Comparison of ENCODE assay signal across 20 cellular contexts in the genomic region with DNA sequence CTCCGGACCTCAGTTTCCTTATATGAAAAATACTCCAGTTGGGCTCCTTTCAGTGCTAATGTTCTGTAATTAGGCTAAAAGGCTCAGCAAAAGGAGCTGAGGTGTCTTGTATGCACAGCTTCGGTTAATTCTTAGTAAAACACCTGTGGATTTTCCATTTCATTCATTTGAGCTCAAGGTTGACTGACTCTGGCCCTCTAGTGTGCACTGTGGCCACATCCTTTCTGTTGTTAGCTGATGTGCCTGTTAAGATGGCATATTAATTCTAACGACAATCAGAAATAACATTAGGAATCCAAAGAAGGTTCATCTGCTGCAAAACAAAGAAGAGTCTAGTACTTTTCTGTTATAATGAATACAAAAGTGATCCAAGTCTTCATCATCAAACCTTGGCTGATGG. TPM values are rescaled to one million over a fixed set of nuclear protein-coding genes. Genes with fewer than 3 reads are reported as not detected.
A peak's percentile ranks its signal among the peaks of the same experiment; 100 is the strongest.
DNase-seq lines count a peak whose midpoint lies in the region; ATAC-seq and TF ChIP-seq lines count a peak whose summit lies in the region.
"Had no signal": no experiment of that assay in that cellular context is flagged by ENCODE, and none has a peak within 500 bp of the region (broad histone marks: within the 10 kb centered on the region; RNA-seq: fewer than 3 reads in every experiment).

No MANE protein-coding gene starts in this region.

- POLR2A ChIA-PET in OCI-LY7 (lab: Charles Lee) = interaction anchor here (1.1 kb wide), 1 partner anchor 53 kb away, joined by 4 read pairs; no protein-coding TSS in a partner anchor

- no peak overlapping the region for H2BK12ac ChIP-seq in mesenchymal stem cell (ENCODE audit: low read length in 2 of 2)

- H3K18ac ChIP-seq in mesenchymal stem cell (ENCODE audit: low read depth in 1 of 2, low read length in 2 of 2) = no peak overlapping the region

- H3K27ac Mint-ChIP-seq in activated CD8-positive, alpha-beta memory T cell treated with anti-CD3 and anti-CD28 coated beads, Interleukin-2, amount 10 ng/mL, durations not matched to agents 7 days and 5 days = no peak overlapping the region
- H3K27ac Mint-ChIP-seq: B cell; CD4-positive, CD25-positive, alpha-beta regulatory T cell; CD8-positive, alpha-beta T cell; GM23338; HFFc6 had no signal

- H2AFZ ChIP-seq in Loucy (ENCODE audit: low read length) (no peak overlapping the region), OCI-LY7 (ENCODE audit: low read length) (peak overlapping the region; percentile 58; the same call in 1 of the 2 replicates), mesenchymal stem cell (ENCODE audit: low read depth, low read length) (peak overlapping the region; percentile 42)
- H2AFZ ChIP-seq: GM23338 had no signal

- no peaks in the 10 kb centered on the region for H3K9me2 ChIP-seq in Loucy (replicated peaks; ENCODE audit: low read depth, low read length)
- no peaks in the 10 kb centered on the region; the same call in 1 of the 2 replicates for H3K9me2 ChIP-seq in OCI-LY7 (ENCODE audit: insufficient read depth, low read length)

- H3K4me2 ChIP-seq in Loucy (ENCODE audit: low read depth, low read length, poor library complexity, severe bottlenecking) = peak overlapping the region; percentile 2
- peak overlapping the region; percentile 25 for H3K4me2 ChIP-seq in OCI-LY7 (ENCODE audit: low read length)
- no peak overlapping the region for H3K4me2 ChIP-seq in mesenchymal stem cell (ENCODE audit: low read length, poor library complexity, severe bottlenecking)
- H3K4me2 ChIP-seq: BLaER1, GM23338 had no signal

- H4K8ac ChIP-seq in mesenchymal stem cell (ENCODE audit: low read length) = no peak overlapping the region

- H3K9ac ChIP-seq in Loucy (ENCODE audit: low read depth, low read length, poor library complexity, severe bottlenecking) (peak overlapping the region; percentile 19), mesenchymal stem cell (ENCODE audit: low read length) (no peak overlapping the region)
- H3K9ac ChIP-seq: BLaER1 had no signal

- H2AK5ac ChIP-seq in mesenchymal stem cell (ENCODE audit: low read length, severe bottlenecking) = no peak overlapping the region

- H3K79me1 ChIP-seq in mesenchymal stem cell (replicated peaks; ENCODE audit: low read length, poor library complexity, severe bottlenecking) = no peaks in the 10 kb centered on the region

- no peak overlapping the region for H2BK15ac ChIP-seq in mesenchymal stem cell (ENCODE audit: low read depth, poor library complexity, severe bottlenecking)

- H2BK5ac ChIP-seq in mesenchymal stem cell (ENCODE audit: low read depth, low read length, poor library complexity, severe bottlenecking) = no peak overlapping the region

- H3K23ac ChIP-seq in mesenchymal stem cell (ENCODE audit: low read length in 2 of 2) = no peak overlapping the region

- H3K36me3 Mint-ChIP-seq in activated CD8-positive, alpha-beta memory T cell treated with anti-CD3 and anti-CD28 coated beads, Interleukin-2, amount 10 ng/mL, durations not matched to agents 7 days and 5 days = no peaks in the 10 kb centered on the region
- H3K36me3 Mint-ChIP-seq: CD4-positive, CD25-positive, alpha-beta regulatory T cell; CD8-positive, alpha-beta T cell had no signal

- H3K27ac ChIP-seq in OCI-LY7 (ENCODE audit: low read depth, low read length, poor library complexity, severe bottlenecking) = peak overlapping the region; percentile 55
- no peak overlapping the region for H3K27ac ChIP-seq in mesenchymal stem cell (ENCODE audit: low read length, poor library complexity, severe bottlenecking)
- H3K27ac ChIP-seq in uterus = no peak overlapping the region
- H3K27ac ChIP-seq: 22Rv1, BLaER1, C4-2B had no signal

- no peaks in the 10 kb centered on the region for H3K79me2 ChIP-seq in Loucy (ENCODE audit: insufficient read depth, low read length)
- H3K79me2 ChIP-seq in OCI-LY7 (ENCODE audit: insufficient read depth, low read depth, low read length) = no peaks in the 10 kb centered on the region

- H3K4me3 Mint-ChIP-seq in activated CD8-positive, alpha-beta memory T cell treated with anti-CD3 and anti-CD28 coated beads, Interleukin-2, amount 10 ng/mL, durations not matched to agents 7 days and 5 days = no peak overlapping the region
- H3K4me3 Mint-ChIP-seq: B cell; CD8-positive, alpha-beta T cell; GM23338; HFFc6 had no signal

- no peaks in the 10 kb centered on the region for H3K9me3 ChIP-seq in Loucy (ENCODE audit: insufficient read depth, low read depth, low read length)
- no peaks in the 10 kb centered on the region for H3K9me3 ChIP-seq in OCI-LY7 (ENCODE audit: low read length)
- no peaks in the 10 kb centered on the region for H3K9me3 ChIP-seq in mesenchymal stem cell (ENCODE audit: control insufficient read depth, low read length)
- no peaks in the 10 kb centered on the region for H3K9me3 ChIP-seq in uterus
- H3K9me3 ChIP-seq: BLaER1, Caco-2, HAP-1 had no signal

- H3K27me3 Mint-ChIP-seq in activated CD8-positive, alpha-beta memory T cell treated with anti-CD3 and anti-CD28 coated beads, Interleukin-2, amount 10 ng/mL, durations not matched to agents 7 days and 5 days = peaks cover 19% of the 10 kb centered on the region

- no peak overlapping the region for H3K4ac ChIP-seq in mesenchymal stem cell (ENCODE audit: low read depth in 1 of 2, low read length in 2 of 2)

- H3K14ac ChIP-seq in mesenchymal stem cell (ENCODE audit: low read length in 2 of 2) = no peak overlapping the region

- H3K36me3 ChIP-seq in GM06990 (ENCODE audit: control insufficient read depth, insufficient read depth, low read length) = no peaks in the 10 kb centered on the region
- H3K36me3 ChIP-seq in Loucy (ENCODE audit: insufficient read depth, low read length) = peaks cover 14% of the 10 kb centered on the region; the same call in 1 of the 2 replicates
- no peaks in the 10 kb centered on the region for H3K36me3 ChIP-seq in OCI-LY7 (ENCODE audit: insufficient read depth, low read length)
- no peaks in the 10 kb centered on the region for H3K36me3 ChIP-seq in mesenchymal stem cell (ENCODE audit: control insufficient read depth in 1 of 2, insufficient read depth in 2 of 2, low read depth in 1 of 2, low read length in 2 of 2)
- H3K36me3 ChIP-seq in uterus = no peaks in the 10 kb centered on the region
- H3K36me3 ChIP-seq: BLaER1, HAP-1 had no signal

- DNase-seq in GM06990 (ENCODE audit: extremely low read depth, insufficient read length) (no peak), OCI-LY7 (ENCODE audit: low spot score) (peak; percentile 67), mesenchymal stem cell (no peak), DMS 273 treated with DMSO at 0.1 percent for 48 hours (lab: John Stamatoyannopoulos, UW) (no peak), uterus (no peak)
- DNase-seq in activated CD8-positive, alpha-beta memory T cell treated with anti-CD3 and anti-CD28 coated beads, Interleukin-2, amount 10 ng/mL, durations not matched to agents 7 days and 5 days = no peak
- DNase-seq: Caco-2; CD4-positive, CD25-positive, alpha-beta regulatory T cell; CD8-positive, alpha-beta T cell; DMS79; EL; GDM1; HFFc6 had no signal

- H4K20me1 ChIP-seq in Loucy (ENCODE audit: insufficient read depth, low read length, poor library complexity, severe bottlenecking) (no peaks in the 10 kb centered on the region), OCI-LY7 (ENCODE audit: insufficient read depth, low read length) (no peaks in the 10 kb centered on the region)
- H4K20me1 ChIP-seq: BLaER1 had no signal

- no peaks in the 10 kb centered on the region for H3K9me3 Mint-ChIP-seq in activated CD8-positive, alpha-beta memory T cell treated with anti-CD3 and anti-CD28 coated beads, Interleukin-2, amount 10 ng/mL, durations not matched to agents 7 days and 5 days (ENCODE audit: low read depth)
- H3K9me3 Mint-ChIP-seq: CD8-positive, alpha-beta T cell; GM23338; HFFc6 had no signal

- no peak overlapping the region for H2BK120ac ChIP-seq in mesenchymal stem cell (ENCODE audit: low read depth, low read length)

- intact Hi-C loops in OCI-LY7 (cut with micrococcal nuclease; ENCODE audit: unreplicated experiment) = no loop called here
- intact Hi-C loops in uterus (cut with DNase I; ENCODE audit: low total_unique reads) = no loop called here

- ATAC-seq in activated CD8-positive, alpha-beta memory T cell treated with anti-CD3 and anti-CD28 coated beads, Interleukin-2, amount 10 ng/mL, durations not matched to agents 7 days and 5 days = no peak
- ATAC-seq: CD8-positive, alpha-beta T cell had no signal

- TF ChIP-seq POLR2A in uterus (IDR thresholded peaks at IDR 0.05) = no peak

- H3F3A ChIP-seq in Loucy (ENCODE audit: low read depth) = no peaks in the 10 kb centered on the region; the same call in 1 of the 2 replicates

- 71% methylated on average over 1 of the region's 3 CpGs for WGBS in mesenchymal stem cell

- no peak overlapping the region for H4K91ac ChIP-seq in mesenchymal stem cell (ENCODE audit: low read length)

- H3K4me3 ChIP-seq in GM06990 (replicated peaks; ENCODE audit: low read depth, low read length) (no peak overlapping the region), Loucy (ENCODE audit: low read length, poor library complexity, severe bottlenecking) (no peak overlapping the region), OCI-LY7 (ENCODE audit: low read depth, low read length, poor library complexity, severe bottlenecking) (no peak overlapping the region), mesenchymal stem cell (ENCODE audit: insufficient read depth in 1 of 2, low read depth in 1 of 2, low read length in 2 of 2) (no peak overlapping the region), uterus (no peak overlapping the region)
- H3K4me3 ChIP-seq: BLaER1, GM23338, HAP-1 had no signal

- peak; percentile 5 for TF ChIP-seq CTCF in GM06990 (IDR thresholded peaks at IDR 0.05; ENCODE audit: insufficient read depth, low read length, poor library complexity, severe bottlenecking)
- peak; percentile 44 for TF ChIP-seq CTCF in Loucy (conservative IDR thresholded peaks at IDR 0.05; ENCODE audit: low read length)
- TF ChIP-seq CTCF in OCI-LY7 (conservative IDR thresholded peaks at IDR 0.05; ENCODE audit: low read length) = peak; percentile 53
- no peak for TF ChIP-seq CTCF in uterus (IDR thresholded peaks at IDR 0.05)

- BruUV-seq in OCI-LY7 (replicated peaks; lab: Mats Ljungman, UMichigan) = no TSS peak

- peaks cover 16% of the 10 kb centered on the region for H3K4me1 ChIP-seq in Loucy (ENCODE audit: insufficient read depth, low read length, poor library complexity, severe bottlenecking)
- peaks cover 10% of the 10 kb centered on the region for H3K4me1 ChIP-seq in OCI-LY7 (ENCODE audit: insufficient read depth, low read length, poor library complexity, severe bottlenecking)
- no peaks in the 10 kb centered on the region for H3K4me1 ChIP-seq in mesenchymal stem cell (ENCODE audit: control insufficient read depth, insufficient read depth, low read depth, low read length)
- H3K4me1 ChIP-seq in uterus = no peaks in the 10 kb centered on the region
- H3K4me1 ChIP-seq: BLaER1, Caco-2, HAP-1 had no signal

- H3K27me3 ChIP-seq in GM06990 (replicated peaks; ENCODE audit: control insufficient read depth, insufficient read depth, low read length) (no peaks in the 10 kb centered on the region), Loucy (ENCODE audit: insufficient read depth, low read length, poor library complexity, severe bottlenecking) (no peaks in the 10 kb centered on the region), mesenchymal stem cell (ENCODE audit: control insufficient read depth in 1 of 2, insufficient read depth in 1 of 2, low read length in 2 of 2) (no peaks in the 10 kb centered on the region), uterus (no peaks in the 10 kb centered on the region)
- H3K27me3 ChIP-seq: BLaER1 had no signal

- CTCF ChIA-PET in OCI-LY7 (lab: Charles Lee; ENCODE audit: unreplicated experiment) = no interaction called here
- CTCF ChIA-PET in activated CD8-positive, alpha-beta memory T cell treated with anti-CD3 and anti-CD28 coated beads, Interleukin-2, amount 10 ng/mL, durations not matched to agents 7 days and 5 days (lab: Charles Lee) = no interaction called here

- no peaks in the 10 kb centered on the region for H3K4me1 Mint-ChIP-seq in activated CD8-positive, alpha-beta memory T cell treated with anti-CD3 and anti-CD28 coated beads, Interleukin-2, amount 10 ng/mL, durations not matched to agents 7 days and 5 days
- H3K4me1 Mint-ChIP-seq: B cell; CD4-positive, CD25-positive, alpha-beta regulatory T cell had no signal

RNA-seq across cellular contexts. Expression of a gene that starts 45.6 kb away (rescaled TPM):
- 0.08 and 0.19 TPM in 2 replicates for total RNA-seq in OCI-LY7 (2014; rRNA removed; shearing (Covaris generic))
- total RNA-seq in OCI-LY7 (2022) (0.09 and 0.17 TPM in 2 replicates), uterus (under 1 TPM in 2 of 4 donors, not detected in 2; 0.24 to 0.35 TPM)
- polyA plus RNA-seq in mesenchymal stem cell (2013, experiment 1 of 2) = 0.01 TPM
- polyA plus RNA-seq in mesenchymal stem cell (2013, experiment 2 of 2) = 0.01 TPM
- under 1 TPM in 1 of 2 experiments, not detected in 1; 0.02 TPM for total RNA-seq in activated CD8-positive, alpha-beta memory T cell treated with anti-CD3 and anti-CD28 coated beads, Interleukin-2, amount 10 ng/mL, durations not matched to agents 7 days and 5 days
- total RNA-seq: CD4-positive, CD25-positive, alpha-beta regulatory T cell; CD8-positive, alpha-beta T cell had no signal
- polyA plus RNA-seq: CD4-positive, CD25-positive, alpha-beta regulatory T cell had no signal

Comparison
In these comparisons a context has a peak if more than half of its experiments do, and no peak if none do; other contexts are left out.
1. CTCF ChIP-seq: peak in GM06990 (single experiment), Loucy (single experiment) and OCI-LY7 (single experiment); none in uterus (0 of 4).